1 cellular context compared by ENCODE assay signal in genomic region chr20:63518946-63519764, GRCh38.
TF ChIP-seq lines count a peak whose summit lies in the region.

No MANE protein-coding gene starts in this region.

TF ChIP-seq in endothelial cell of umbilical vein, 7 proteins besides CTCF, POLR2A, EP300 and RAD21 (continued from another document):
- TF ChIP-seq, protein P1, sequence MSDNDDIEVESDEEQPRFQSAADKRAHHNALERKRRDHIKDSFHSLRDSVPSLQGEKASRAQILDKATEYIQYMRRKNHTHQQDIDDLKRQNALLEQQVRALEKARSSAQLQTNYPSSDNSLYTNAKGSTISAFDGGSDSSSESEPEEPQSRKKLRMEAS (IDR thresholded peaks at IDR 0.05; ENCODE audit: insufficient read depth, insufficient read length), result no peak
- no peak for TF ChIP-seq GATA2 (IDR thresholded peaks at IDR 0.05; ENCODE audit: insufficient read depth, insufficient read length, low read depth, low read length)
- no peak for TF ChIP-seq FOS (IDR thresholded peaks at IDR 0.05; ENCODE audit: borderline replicate concordance, insufficient read depth, low read length)
- TF ChIP-seq JUN (IDR thresholded peaks at IDR 0.05; ENCODE audit: borderline replicate concordance, insufficient read depth, insufficient read length, low read depth), result no peak
TF ChIP-seq in endothelial cell of umbilical vein: peak in this region for 0.
